Comparison of ENCODE assay signal across 9 cellular contexts in genomic region chr14:75794615-75795038, GRCh38.
DNase-seq lines count a peak whose midpoint lies in the region; ATAC-seq, FAIRE-seq and TF ChIP-seq lines count a peak whose summit lies in the region.
"Had no signal": no experiment of that assay in that cellular context is flagged by ENCODE, and none has a peak within 500 bp of the region (broad histone marks: within the 10 kb centered on the region; RNA-seq: fewer than 3 reads in every experiment).

No MANE protein-coding gene starts in this region.

- dilution Hi-C loops in mammary epithelial cell (cut with HindIII; ENCODE audit: low sequenced_read_pairs), result no loop called here

- POLR2A ChIA-PET in HepG2 (lab: Yijun Ruan, JAX), result no interaction called here

- in situ Hi-C loops in mammary epithelial cell (cut with MboI; ENCODE audit: low sequenced_read_pairs in 2 of 2), result no loop called here
- in situ Hi-C loops in HepG2 (cut with HindIII; ENCODE audit: extremely low pct_ligation_motif_present, low pct_unique_long_range_greater_than_20kb), result no loop called here

- H3K4me1 ChIP-seq in mammary epithelial cell (ENCODE audit: insufficient read depth, low read length) (no peaks in the 10 kb centered on the region), HepG2 (ENCODE audit: insufficient read depth, low read length) (no peaks in the 10 kb centered on the region)

- H3K27ac ChIP-seq in mammary epithelial cell (ENCODE audit: insufficient read depth, low read depth, low read length), result no peak overlapping the region
- H3K27ac ChIP-seq in HepG2 (ENCODE audit: extremely low read length, insufficient read depth, low read length), result no peak overlapping the region

- ATAC-seq in HepG2 (peak; percentile 53), GM21528 (IDR thresholded peaks at IDR 0.05; ENCODE audit: low FRiP score, unreplicated experiment) (no peak)
- ATAC-seq: activated CD8-positive, alpha-beta T cell treated with anti-CD3 and anti-CD28 coated beads for 36 hours had no signal

- peaks cover 5% of the 10 kb centered on the region for H3K36me3 ChIP-seq in mammary epithelial cell (ENCODE audit: insufficient read depth, low read length)
- peaks cover 1 to 2% of the 10 kb centered on the region in 2 experiments; a peak in 2 of 5 replicates for H3K36me3 ChIP-seq in HepG2 (replicated peaks in 1 of 2; ENCODE audit: control insufficient read depth in 1 of 2, insufficient read depth in 2 of 2, low read length in 2 of 2)

- H4K20me1 ChIP-seq in mammary epithelial cell (ENCODE audit: insufficient read depth, low read length) (no peaks in the 10 kb centered on the region), HepG2 (ENCODE audit: insufficient read depth, low read length) (no peaks in the 10 kb centered on the region)

- no peaks in the 10 kb centered on the region for H3K79me2 ChIP-seq in mammary epithelial cell (ENCODE audit: insufficient read depth, low read length)
- H3K79me2 ChIP-seq in HepG2 (ENCODE audit: insufficient read depth, low read length), result no peaks in the 10 kb centered on the region

- intact Hi-C loops in mammary epithelial cell (cut with micrococcal nuclease), result loop anchor here (1.0 to 10.0 kb wide), 4 partner anchors 84 to 590 kb away; no protein-coding TSS in a partner anchor
- intact Hi-C loops in HepG2 (cut with micrococcal nuclease; ENCODE audit: unreplicated experiment), result loop anchor here (5.0 kb wide), 2 partner anchors 82 to 188 kb away; partner anchors contain the start of gene TGFB3

- no peaks in the 10 kb centered on the region for H3K9me3 ChIP-seq in mammary epithelial cell (replicated peaks; ENCODE audit: insufficient read depth, low read length)
- no peaks in the 10 kb centered on the region for H3K9me3 ChIP-seq in HepG2 (ENCODE audit: low read length)

- DNase-seq in AG08396 (ENCODE audit: low spot score), result peak; percentile 38
- DNase-seq in HT1080 (ENCODE audit: low read depth), result peak; percentile 60
- peak; percentile 42 for DNase-seq in mammary epithelial cell
- peak; percentile 9 for DNase-seq in HepG2 (ENCODE audit: low spot score)
- no peak for DNase-seq in activated CD4-positive, alpha-beta T cell treated with anti-CD3 and anti-CD28 coated beads for 1 hour
- DNase-seq in activated naive CD4-positive, alpha-beta T cell treated with Interleukin-2 at 50 U/mL for 16 hours, result no peak
- DNase-seq in middle frontal gyrus (ENCODE audit: extremely low spot score, low spot score), result no peak
- DNase-seq: activated CD8-positive, alpha-beta T cell treated with anti-CD3 and anti-CD28 coated beads for 36 hours had no signal

- 100% methylated on average over 2 of the region's 2 CpGs for WGBS in mammary epithelial cell (ENCODE audit: low coverage, missing lambda C conversion rate)
- WGBS in HepG2 (ENCODE audit: low lambda C conversion rate), result 98% methylated on average over 2 of the region's 2 CpGs

- no peak for TF ChIP-seq RAD21 in HepG2 (CRISPR knock-in tag; IDR thresholded peaks at IDR 0.05)

- H3K4me2 ChIP-seq in mammary epithelial cell (ENCODE audit: insufficient read depth, low read depth, low read length), result no peak overlapping the region
- no peak overlapping the region for H3K4me2 ChIP-seq in HepG2 (ENCODE audit: low read depth, low read length)

- CTCF ChIA-PET in mammary epithelial cell (lab: Charles Lee; ENCODE audit: low non-redundant PET) (interaction anchor here (0.7 to 1.3 kb wide), 2 partner anchors 185 to 188 kb away, joined by 6 to 18 read pairs; no protein-coding TSS in a partner anchor), HepG2 (lab: Yijun Ruan, JAX; ENCODE audit: low intra/inter-chr PET ratio, low total read pairs) (no interaction called here)

- BruUV-seq in mammary epithelial cell (replicated peaks; lab: Mats Ljungman, UMichigan) (no TSS peak), HepG2 (replicated peaks; lab: Mats Ljungman, UMichigan) (no TSS peak)

- no peak for TF ChIP-seq POLR2A in HepG2 (IDR thresholded peaks at IDR 0.05; ENCODE audit: insufficient read depth in 1 of 2, low read depth in 2 of 2, low read length in 2 of 2)

- H3K9ac ChIP-seq in mammary epithelial cell (ENCODE audit: insufficient read depth, low read length), result no peak overlapping the region
- H3K9ac ChIP-seq in HepG2 (ENCODE audit: insufficient read depth, low read depth, low read length), result no peak overlapping the region

- H3K27me3 ChIP-seq in mammary epithelial cell (ENCODE audit: insufficient read depth, low read length) (no peaks in the 10 kb centered on the region), HepG2 (ENCODE audit: control insufficient read depth in 1 of 2, insufficient read depth in 2 of 2, low read length in 2 of 2) (no peaks in the 10 kb centered on the region)

- TF ChIP-seq EP300 in HepG2 (IDR thresholded peaks at IDR 0.05; ENCODE audit: low read depth in 2 of 2, low read length in 2 of 2) (no peak), HepG2 (CRISPR knock-in tag; IDR thresholded peaks at IDR 0.05; ENCODE audit: borderline replicate concordance) (no peak)

- peak; percentile 21 to 43 for TF ChIP-seq CTCF in mammary epithelial cell (conservative IDR thresholded peaks at IDR 0.05 in 1 of 2, IDR thresholded peaks at IDR 0.05 in 1 of 2; ENCODE audit: extremely low read depth in 1 of 2, insufficient read depth in 1 of 2, low read depth in 1 of 2, low read length in 2 of 2)
- peak; percentile 47 for TF ChIP-seq CTCF in HepG2 (CRISPR knock-in tag; IDR thresholded peaks at IDR 0.05)

- H3K4me3 ChIP-seq in mammary epithelial cell (replicated peaks in 1 of 3; ENCODE audit: insufficient read depth in 1 of 3, low read depth in 2 of 3, low read length in 3 of 3), result no peak overlapping the region
- no peak overlapping the region for H3K4me3 ChIP-seq in HepG2 (replicated peaks in 1 of 3; ENCODE audit: insufficient read depth in 1 of 3, low read depth in 2 of 3, low read length in 3 of 3)

- no peak overlapping the region for H2AFZ ChIP-seq in mammary epithelial cell (ENCODE audit: low read depth, low read length)
- H2AFZ ChIP-seq in HepG2 (ENCODE audit: low read length), result no peak overlapping the region

- peak; percentile 30 for FAIRE-seq in HepG2 (lab: Jason Lieb, UNC)

TF ChIP-seq in HepG2, 621 proteins besides CTCF, POLR2A, EP300 and RAD21:
- no peak for TF ChIP-seq SPEN (CRISPR knock-in tag; IDR thresholded peaks at IDR 0.05; ENCODE audit: low read depth)
- peak; percentile 36 for TF ChIP-seq STAG1 (CRISPR knock-in tag; IDR thresholded peaks at IDR 0.05)
TF ChIP-seq in HepG2: peak in this region for 1.

Comparison
In these comparisons a context has a peak if more than half of its experiments do, and no peak if none do; other contexts are left out.
1. DNase-seq: peak in AG08396 (single experiment), HT1080 (single experiment), mammary epithelial cell (single experiment) and HepG2 (single experiment); none in activated CD4-positive, alpha-beta T cell treated with anti-CD3 and anti-CD28 coated beads for 1 hour (single experiment), activated naive CD4-positive, alpha-beta T cell treated with Interleukin-2 at 50 U/mL for 16 hours (single experiment) and middle frontal gyrus (single experiment).